8 cellular contexts compared by ENCODE assay signal in the genomic region with DNA sequence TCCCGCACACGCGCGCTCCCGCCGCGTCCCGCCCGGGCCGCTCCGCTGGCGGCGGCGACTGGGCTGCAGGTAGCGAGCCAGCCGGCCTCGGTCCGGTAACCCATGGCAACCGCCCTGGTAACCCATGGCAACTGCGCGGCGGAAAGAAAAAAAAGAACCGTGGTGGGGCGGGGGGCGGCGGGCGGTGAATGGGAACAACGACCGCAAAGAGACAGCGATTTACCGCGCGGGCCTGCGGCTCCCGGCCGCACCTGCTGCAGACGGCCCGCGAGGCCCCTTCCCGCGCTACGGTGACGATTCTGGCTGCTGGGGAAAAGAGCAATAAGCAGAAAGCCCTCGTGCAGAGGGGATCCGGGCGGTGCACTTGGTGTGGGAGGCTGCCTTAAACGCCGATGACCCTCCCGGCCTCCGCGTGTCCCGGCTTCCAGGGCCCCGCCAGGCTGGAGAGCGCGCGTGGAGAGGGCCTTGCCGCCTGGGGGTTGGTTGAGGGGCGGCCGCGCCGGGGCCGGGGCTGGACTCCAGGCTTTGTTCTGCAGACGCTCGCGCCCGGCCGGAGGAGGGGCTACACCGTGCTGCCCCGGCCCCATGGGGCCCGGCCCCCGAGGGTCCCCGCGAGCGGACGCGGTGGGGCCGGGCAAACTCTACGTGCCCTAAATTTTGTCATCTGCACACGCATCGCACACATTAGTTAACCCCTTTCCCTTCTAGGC.
A peak's percentile ranks its signal among the peaks of the same experiment; 100 is the strongest.
DNase-seq lines count a peak whose midpoint lies in the region; ATAC-seq and TF ChIP-seq lines count a peak whose summit lies in the region.

No MANE protein-coding gene starts in this region.

- WGBS in liver = 4% methylated on average over 80 of the region's 80 CpGs

- in situ Hi-C loops in brain microvascular endothelial cell (cut with HindIII; ENCODE audit: low pct_ligation_motif_present, low sequenced_read_pairs) = loop anchor here (10.0 kb wide), 1 partner anchor 788 kb away; a partner anchor contains a TSS

- H3K27ac ChIP-seq in SU-DHL-6 (ENCODE audit: low read depth, low read length) (peak overlapping the region; percentile 20; the same call in 1 of the 2 replicates), brain microvascular endothelial cell (no peak overlapping the region), liver (ENCODE audit: low read depth in 1 of 2, low read length in 2 of 2) (peak overlapping the region; percentile 33 to 63)

- H3K4me2 ChIP-seq in SU-DHL-6 (ENCODE audit: low read depth, low read length, poor library complexity, severe bottlenecking) = peak overlapping the region; percentile 67

- DNase-seq in DMS153 (lab: John Stamatoyannopoulos, UW) (peak; percentile 65), HuH-7.5 (ENCODE audit: low spot score) (peak; percentile 25), brain microvascular endothelial cell (no peak), pons (ENCODE audit: low spot score) (no peak)
- peak; percentile 16 for DNase-seq in stimulated activated CD8-positive, alpha-beta memory T cell treated with anti-CD3 and anti-CD28 coated beads, Interleukin-15, amount 100 ng/mL, for 24 hours (ENCODE audit: low read depth)

- H4K20me1 ChIP-seq in SU-DHL-6 (ENCODE audit: low read depth, low read length) = no peaks in the 10 kb centered on the region

- ATAC-seq in GM21515 (IDR thresholded peaks at IDR 0.05; ENCODE audit: unreplicated experiment) = peak; percentile 40

- H3K4me3 ChIP-seq in SU-DHL-6 (ENCODE audit: insufficient read depth, low read length, poor library complexity, severe bottlenecking) = peak overlapping the region; percentile 48
- peak overlapping the region; percentile 9 for H3K4me3 ChIP-seq in brain microvascular endothelial cell (ENCODE audit: low read depth, low read length)
- H3K4me3 ChIP-seq in liver (ENCODE audit: low read depth in 1 of 3, low read length in 3 of 3) = peak overlapping the region; percentile 47 to 74 (median 58)

- peak overlapping the region; percentile 65 for H2AFZ ChIP-seq in SU-DHL-6 (ENCODE audit: low read depth, low read length, severe bottlenecking)

- TF ChIP-seq CTCF in SU-DHL-6 (IDR thresholded peaks at IDR 0.05; ENCODE audit: insufficient read depth, low read length, poor library complexity, severe bottlenecking) (no peak), brain microvascular endothelial cell (IDR thresholded peaks at IDR 0.05; ENCODE audit: low read depth, low read length, missing control alignments) (no peak), liver (IDR thresholded peaks at IDR 0.05; ENCODE audit: low read depth, low read length, missing input control) (no peak)

- H3K36me3 ChIP-seq in SU-DHL-6 (ENCODE audit: low read length) (peaks cover 40% of the 10 kb centered on the region), brain microvascular endothelial cell (replicated peaks) (no peaks in the 10 kb centered on the region), liver (ENCODE audit: control insufficient read depth in 4 of 4, insufficient read depth in 3 of 4, low read depth in 1 of 4, low read length in 3 of 4) (no peaks in the 10 kb centered on the region)

- H3K27me3 ChIP-seq in SU-DHL-6 (ENCODE audit: low read length) (no peaks in the 10 kb centered on the region), brain microvascular endothelial cell (replicated peaks) (peaks cover 56% of the 10 kb centered on the region), liver (ENCODE audit: control insufficient read depth in 4 of 4, insufficient read depth in 4 of 4, low read length in 3 of 4) (no peaks in the 10 kb centered on the region)

- no peak for TF ChIP-seq RAD21 in liver (IDR thresholded peaks at IDR 0.05)

- H3K9me2 ChIP-seq in SU-DHL-6 (replicated peaks; ENCODE audit: insufficient read depth, low read length) = no peaks in the 10 kb centered on the region

- peaks cover 7 to 30% (median 18%) of the 10 kb centered on the region in 4 donors for H3K4me1 ChIP-seq in liver (ENCODE audit: control insufficient read depth in 4 of 4, insufficient read depth in 4 of 4, low read length in 3 of 4)

- H3K9ac ChIP-seq in SU-DHL-6 (ENCODE audit: low read length) (peak overlapping the region; percentile 51), liver (ENCODE audit: low read depth in 1 of 2, low read length in 2 of 2) (no peak overlapping the region)

- H3K79me2 ChIP-seq in SU-DHL-6 (ENCODE audit: insufficient read depth, low read length) = no peaks in the 10 kb centered on the region

- H3F3A ChIP-seq in SU-DHL-6 (ENCODE audit: insufficient read depth) = peaks cover 32% of the 10 kb centered on the region

- H3K9me3 ChIP-seq in SU-DHL-6 (ENCODE audit: insufficient read depth, low read length) (no peaks in the 10 kb centered on the region), liver (ENCODE audit: control insufficient read depth in 4 of 4, low read length in 3 of 4) (no peaks in the 10 kb centered on the region)

TF ChIP-seq in liver, 16 proteins besides CTCF, POLR2A, EP300 and RAD21:
- TF ChIP-seq NR2F2 (IDR thresholded peaks at IDR 0.05) (no peak), FOXA2 (IDR thresholded peaks at IDR 0.05) (no peak), EGR1 (IDR thresholded peaks at IDR 0.05; ENCODE audit: low read depth in 2 of 2) (no peak), SP1 (IDR thresholded peaks at IDR 0.05) (no peak), YY1 (IDR thresholded peaks at IDR 0.05) (no peak), FOXA1 (IDR thresholded peaks at IDR 0.05) (no peak), HNF4G (IDR thresholded peaks at IDR 0.05) (no peak), RXRA (IDR thresholded peaks at IDR 0.05) (no peak), JUND (IDR thresholded peaks at IDR 0.05) (no peak), GABPA (IDR thresholded peaks at IDR 0.05 in 1 of 2, conservative IDR thresholded peaks at IDR 0.05 in 1 of 2) (no peak), TAF1 (conservative IDR thresholded peaks at IDR 0.05) (no peak), HNF4A (conservative IDR thresholded peaks at IDR 0.05) (no peak)
- TF ChIP-seq, protein P1, sequence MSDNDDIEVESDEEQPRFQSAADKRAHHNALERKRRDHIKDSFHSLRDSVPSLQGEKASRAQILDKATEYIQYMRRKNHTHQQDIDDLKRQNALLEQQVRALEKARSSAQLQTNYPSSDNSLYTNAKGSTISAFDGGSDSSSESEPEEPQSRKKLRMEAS (IDR thresholded peaks at IDR 0.05) = no peak
- TF ChIP-seq, protein P2, sequence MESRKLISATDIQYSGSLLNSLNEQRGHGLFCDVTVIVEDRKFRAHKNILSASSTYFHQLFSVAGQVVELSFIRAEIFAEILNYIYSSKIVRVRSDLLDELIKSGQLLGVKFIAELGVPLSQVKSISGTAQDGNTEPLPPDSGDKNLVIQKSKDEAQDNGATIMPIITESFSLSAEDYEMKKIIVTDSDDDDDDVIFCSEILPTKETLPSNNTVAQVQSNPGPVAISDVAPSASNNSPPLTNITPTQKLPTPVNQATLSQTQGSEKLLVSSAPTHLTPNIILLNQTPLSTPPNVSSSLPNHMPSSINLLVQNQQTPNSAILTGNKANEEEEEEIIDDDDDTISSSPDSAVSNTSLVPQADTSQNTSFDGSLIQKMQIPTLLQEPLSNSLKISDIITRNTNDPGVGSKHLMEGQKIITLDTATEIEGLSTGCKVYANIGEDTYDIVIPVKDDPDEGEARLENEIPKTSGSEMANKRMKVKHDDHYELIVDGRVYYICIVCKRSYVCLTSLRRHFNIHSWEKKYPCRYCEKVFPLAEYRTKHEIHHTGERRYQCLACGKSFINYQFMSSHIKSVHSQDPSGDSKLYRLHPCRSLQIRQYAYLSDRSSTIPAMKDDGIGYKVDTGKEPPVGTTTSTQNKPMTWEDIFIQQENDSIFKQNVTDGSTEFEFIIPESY (IDR thresholded peaks at IDR 0.05) = no peak
- TF ChIP-seq, protein P3, sequence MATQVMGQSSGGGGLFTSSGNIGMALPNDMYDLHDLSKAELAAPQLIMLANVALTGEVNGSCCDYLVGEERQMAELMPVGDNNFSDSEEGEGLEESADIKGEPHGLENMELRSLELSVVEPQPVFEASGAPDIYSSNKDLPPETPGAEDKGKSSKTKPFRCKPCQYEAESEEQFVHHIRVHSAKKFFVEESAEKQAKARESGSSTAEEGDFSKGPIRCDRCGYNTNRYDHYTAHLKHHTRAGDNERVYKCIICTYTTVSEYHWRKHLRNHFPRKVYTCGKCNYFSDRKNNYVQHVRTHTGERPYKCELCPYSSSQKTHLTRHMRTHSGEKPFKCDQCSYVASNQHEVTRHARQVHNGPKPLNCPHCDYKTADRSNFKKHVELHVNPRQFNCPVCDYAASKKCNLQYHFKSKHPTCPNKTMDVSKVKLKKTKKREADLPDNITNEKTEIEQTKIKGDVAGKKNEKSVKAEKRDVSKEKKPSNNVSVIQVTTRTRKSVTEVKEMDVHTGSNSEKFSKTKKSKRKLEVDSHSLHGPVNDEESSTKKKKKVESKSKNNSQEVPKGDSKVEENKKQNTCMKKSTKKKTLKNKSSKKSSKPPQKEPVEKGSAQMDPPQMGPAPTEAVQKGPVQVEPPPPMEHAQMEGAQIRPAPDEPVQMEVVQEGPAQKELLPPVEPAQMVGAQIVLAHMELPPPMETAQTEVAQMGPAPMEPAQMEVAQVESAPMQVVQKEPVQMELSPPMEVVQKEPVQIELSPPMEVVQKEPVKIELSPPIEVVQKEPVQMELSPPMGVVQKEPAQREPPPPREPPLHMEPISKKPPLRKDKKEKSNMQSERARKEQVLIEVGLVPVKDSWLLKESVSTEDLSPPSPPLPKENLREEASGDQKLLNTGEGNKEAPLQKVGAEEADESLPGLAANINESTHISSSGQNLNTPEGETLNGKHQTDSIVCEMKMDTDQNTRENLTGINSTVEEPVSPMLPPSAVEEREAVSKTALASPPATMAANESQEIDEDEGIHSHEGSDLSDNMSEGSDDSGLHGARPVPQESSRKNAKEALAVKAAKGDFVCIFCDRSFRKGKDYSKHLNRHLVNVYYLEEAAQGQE (IDR thresholded peaks at IDR 0.05) = no peak
- TF ChIP-seq, protein P4, sequence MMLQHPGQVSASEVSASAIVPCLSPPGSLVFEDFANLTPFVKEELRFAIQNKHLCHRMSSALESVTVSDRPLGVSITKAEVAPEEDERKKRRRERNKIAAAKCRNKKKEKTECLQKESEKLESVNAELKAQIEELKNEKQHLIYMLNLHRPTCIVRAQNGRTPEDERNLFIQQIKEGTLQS (IDR thresholded peaks at IDR 0.05) = no peak

Comparison
In these comparisons a context has a peak if more than half of its experiments do, and no peak if none do; other contexts are left out.
1. DNase-seq: peak in DMS153 (single experiment), HuH-7.5 (single experiment) and stimulated activated CD8-positive, alpha-beta memory T cell treated with anti-CD3 and anti-CD28 coated beads, Interleukin-15, amount 100 ng/mL, for 24 hours (single experiment); none in brain microvascular endothelial cell (single experiment) and pons (single experiment).
2. Peak in every context shown above with its lines, with median percentiles within 50 percentile points of each other: H3K4me3 ChIP-seq.